Comparison of ENCODE assay signal across 15 cellular contexts in genomic region chr13:66076417-66076816, GRCh38.
A peak's percentile ranks its signal among the peaks of the same experiment; 100 is the strongest.
DNase-seq lines count a peak whose midpoint lies in the region; ATAC-seq and TF ChIP-seq lines count a peak whose summit lies in the region.
"Had no signal": no experiment of that assay in that cellular context is flagged by ENCODE, and none has a peak within 500 bp of the region (broad histone marks: within the 10 kb centered on the region; RNA-seq: fewer than 3 reads in every experiment).

No MANE protein-coding gene starts in this region.

- H4K8ac ChIP-seq in IMR-90 (ENCODE audit: low read depth in 2 of 2, low read length in 2 of 2): no peak overlapping the region

- no peak overlapping the region for H3K56ac ChIP-seq in IMR-90 (ENCODE audit: extremely low read depth, insufficient read depth, low read length)

- H2BK5ac ChIP-seq in IMR-90 (ENCODE audit: low read depth, low read length, poor library complexity, severe bottlenecking): no peak overlapping the region

- no peaks in the 10 kb centered on the region for H3K79me2 ChIP-seq in PC-3 (ENCODE audit: low read length)

- no peak for TF ChIP-seq RAD21 in IMR-90 (IDR thresholded peaks at IDR 0.05; ENCODE audit: low read length)

- no peaks in the 10 kb centered on the region for H3K79me1 ChIP-seq in IMR-90 (ENCODE audit: low read depth in 1 of 2, low read length in 2 of 2)

- no peak overlapping the region for H3K18ac ChIP-seq in IMR-90 (ENCODE audit: low read depth, low read length)

- H3K14ac ChIP-seq in IMR-90 (replicated peaks; ENCODE audit: low read depth, low read length): no peak overlapping the region

- H3K27me3 ChIP-seq in IMR-90 (ENCODE audit: control insufficient read depth, insufficient read depth, low read length) (no peaks in the 10 kb centered on the region), PC-3 (ENCODE audit: low read length) (no peaks in the 10 kb centered on the region), brain microvascular endothelial cell (replicated peaks) (no peaks in the 10 kb centered on the region)
- H3K27me3 ChIP-seq: tibial nerve had no signal

- intact Hi-C loops in IMR-90 (cut with micrococcal nuclease): no loop called here
- intact Hi-C loops in PC-3 (cut with micrococcal nuclease): no loop called here

- H4K20me1 ChIP-seq in IMR-90 (ENCODE audit: insufficient read depth, low read length) (no peaks in the 10 kb centered on the region), PC-3 (ENCODE audit: low read length) (no peaks in the 10 kb centered on the region)

- in situ Hi-C loops in IMR-90 (cut with MboI; ENCODE audit: low sequenced_read_pairs): no loop called here
- in situ Hi-C loops in brain microvascular endothelial cell (cut with HindIII; ENCODE audit: low pct_ligation_motif_present, low sequenced_read_pairs): no loop called here

- ATAC-seq in IMR-90 (ENCODE audit: low read depth) (no peak), PC-3 (no peak)
- ATAC-seq: activated T-helper 17 cell treated with anti-CD3 and anti-CD28 coated beads, Interleukin-2, amount 50 U/mL, for 72 hours; lower lobe of right lung; stimulated activated memory B cell treated with anti-CD40 and anti-IgM and Interleukin-4, amounts not matched to agents 10 μg/mL and 1 μg/mL and 100 μg/mL, for 72 hours; WTC11 had no signal

- H3K4me3 ChIP-seq in IMR-90 (ENCODE audit: insufficient read depth, low read depth, low read length) (no peak overlapping the region), PC-3 (ENCODE audit: low read length) (no peak overlapping the region), brain microvascular endothelial cell (ENCODE audit: low read depth, low read length) (no peak overlapping the region)
- H3K4me3 ChIP-seq: lower lobe of right lung, tibial nerve had no signal

- H2BK15ac ChIP-seq in IMR-90 (ENCODE audit: low read depth, low read length): no peak overlapping the region

- no peak for TF ChIP-seq POLR2A in IMR-90 (IDR thresholded peaks at IDR 0.05; ENCODE audit: low read depth, low read length)

- no peak overlapping the region for H2AK5ac ChIP-seq in IMR-90 (ENCODE audit: low read depth, low read length)

- H3F3A ChIP-seq in PC-3 (ENCODE audit: low read length, unreplicated experiment): no peaks in the 10 kb centered on the region

- no peaks in the 10 kb centered on the region for H3K9me1 ChIP-seq in IMR-90 (ENCODE audit: insufficient read depth, low read length)

- no peak overlapping the region for H3K23ac ChIP-seq in IMR-90 (ENCODE audit: low read depth, low read length)

- no peak overlapping the region for H3K9ac ChIP-seq in IMR-90 (ENCODE audit: low read depth, low read length)
- H3K9ac ChIP-seq in PC-3 (ENCODE audit: low read length): no peak overlapping the region

- no peak overlapping the region for H4K91ac ChIP-seq in IMR-90 (ENCODE audit: insufficient read depth, low read depth, low read length)

- H3K4me2 ChIP-seq in IMR-90 (ENCODE audit: low read depth, low read length): no peak overlapping the region
- H3K4me2 ChIP-seq in PC-3 (ENCODE audit: low read length): no peak overlapping the region

- BruUV-seq in IMR-90 (replicated peaks; lab: Mats Ljungman, UMichigan) (no TSS peak), PC-3 (replicated peaks; lab: Mats Ljungman, UMichigan) (no TSS peak)

- H3K4ac ChIP-seq in IMR-90 (ENCODE audit: low read depth, low read length): no peak overlapping the region

- H2AK9ac ChIP-seq in IMR-90 (replicated peaks; ENCODE audit: low read depth, low read length, poor library complexity): no peak overlapping the region

- no peaks in the 10 kb centered on the region for H3K9me2 ChIP-seq in PC-3 (replicated peaks; ENCODE audit: low read length)

- H3K4me1 ChIP-seq in IMR-90 (ENCODE audit: control insufficient read depth, insufficient read depth, low read length) (no peaks in the 10 kb centered on the region), PC-3 (ENCODE audit: insufficient read depth, low read length) (no peaks in the 10 kb centered on the region)
- H3K4me1 ChIP-seq: lower lobe of right lung, tibial nerve had no signal

- 83% methylated on average over 1 of the region's 3 CpGs; no CpG with 5 or more reads in 1 of the 2 experiments for WGBS in IMR-90 (ENCODE audit: extremely low coverage in 2 of 2, insufficient read length in 1 of 2), 2 experiments

- H4K5ac ChIP-seq in IMR-90 (ENCODE audit: low read depth, low read length): no peak overlapping the region

- H3K9me3 ChIP-seq in IMR-90 (ENCODE audit: control insufficient read depth, insufficient read depth, low read length): no peaks in the 10 kb centered on the region
- H3K9me3 ChIP-seq in PC-3 (ENCODE audit: low read length): no peaks in the 10 kb centered on the region
- H3K9me3 ChIP-seq: lower lobe of right lung, tibial nerve had no signal

- TF ChIP-seq CTCF in IMR-90 (conservative IDR thresholded peaks at IDR 0.05; ENCODE audit: low read depth, low read length): no peak
- TF ChIP-seq CTCF in PC-3 (conservative IDR thresholded peaks at IDR 0.05; ENCODE audit: low read depth, low read length): no peak
- TF ChIP-seq CTCF in brain microvascular endothelial cell (IDR thresholded peaks at IDR 0.05; ENCODE audit: low read depth, low read length, missing control alignments): no peak

- no peak overlapping the region for H2BK20ac ChIP-seq in IMR-90 (ENCODE audit: low read depth, low read length)

- CTCF ChIA-PET in IMR-90 (lab: Yijun Ruan, JAX) (no interaction called here), PC-3 (lab: Charles Lee) (no interaction called here)

- H2AFZ ChIP-seq in IMR-90 (replicated peaks; ENCODE audit: low read length, poor library complexity): no peak overlapping the region
- H2AFZ ChIP-seq in PC-3 (ENCODE audit: low read length): no peak overlapping the region

- POLR2A ChIA-PET in IMR-90 (lab: Charles Lee; ENCODE audit: unreplicated experiment): no interaction called here
- POLR2A ChIA-PET in PC-3 (lab: Charles Lee; ENCODE audit: unreplicated experiment): no interaction called here

- H3K27ac ChIP-seq in IMR-90 (ENCODE audit: insufficient read depth, low read length): no peak overlapping the region
- no peak overlapping the region for H3K27ac ChIP-seq in PC-3 (ENCODE audit: low read length)
- H3K27ac ChIP-seq in brain microvascular endothelial cell: no peak overlapping the region
- H3K27ac ChIP-seq: lower lobe of right lung, tibial nerve had no signal

- H3K36me3 ChIP-seq in IMR-90 (ENCODE audit: control insufficient read depth, insufficient read depth, low read length): no peaks in the 10 kb centered on the region
- no peaks in the 10 kb centered on the region for H3K36me3 ChIP-seq in PC-3 (ENCODE audit: low read depth, low read length)
- H3K36me3 ChIP-seq in brain microvascular endothelial cell (replicated peaks): no peaks in the 10 kb centered on the region
- H3K36me3 ChIP-seq: lower lobe of right lung, tibial nerve had no signal

- H2BK120ac ChIP-seq in IMR-90 (ENCODE audit: low read depth, low read length): no peak overlapping the region

- dilution Hi-C loops in IMR-90 (cut with HindIII; ENCODE audit: low sequenced_read_pairs, unreplicated experiment): no loop called here

- peak; percentile 84 for DNase-seq in IMR-90
- peak; percentile 12 for DNase-seq in PC-3
- DNase-seq in brain microvascular endothelial cell: peak; percentile 31
- peak; percentile 28 for DNase-seq in stromal cell of bone marrow (ENCODE audit: low read depth)
- DNase-seq in DMS 273 (lab: John Stamatoyannopoulos, UW; ENCODE audit: unreplicated experiment): no peak
- no peak for DNase-seq in stimulated activated CD4-positive, alpha-beta T cell treated with anti-CD3 and anti-CD28 coated beads, Interleukin-4, amount 100 ng/mL, for 1 hour
- DNase-seq in GM19238 (ENCODE audit: insufficient read length, low spot score): no peak
- DNase-seq: activated CD8-positive, alpha-beta memory T cell treated with anti-CD3 and anti-CD28 coated beads for 24 hours; lower lobe of right lung; NCI-H2029; NCI-H510A had no signal

TF ChIP-seq in IMR-90, 13 proteins besides CTCF, POLR2A, EP300 and RAD21:
- no peak for TF ChIP-seq ELK1 (IDR thresholded peaks at IDR 0.05; ENCODE audit: borderline replicate concordance, low read depth, low read length)
- TF ChIP-seq CHD1 (IDR thresholded peaks at IDR 0.05; ENCODE audit: low read depth, low read length): no peak
- peak; percentile 51 for TF ChIP-seq CEBPB (IDR thresholded peaks at IDR 0.05; ENCODE audit: low read depth, low read length)

Comparison
In these comparisons a context has a peak if more than half of its experiments do, and no peak if none do; other contexts are left out.
1. DNase-seq: peak in IMR-90 (single experiment), PC-3 (single experiment), brain microvascular endothelial cell (single experiment) and stromal cell of bone marrow (single experiment); none in DMS 273 (single experiment), stimulated activated CD4-positive, alpha-beta T cell treated with anti-CD3 and anti-CD28 coated beads, Interleukin-4, amount 100 ng/mL, for 1 hour (single experiment) and GM19238 (single experiment).